Comparison of ENCODE assay signal across 10 cellular contexts in the genomic region with DNA sequence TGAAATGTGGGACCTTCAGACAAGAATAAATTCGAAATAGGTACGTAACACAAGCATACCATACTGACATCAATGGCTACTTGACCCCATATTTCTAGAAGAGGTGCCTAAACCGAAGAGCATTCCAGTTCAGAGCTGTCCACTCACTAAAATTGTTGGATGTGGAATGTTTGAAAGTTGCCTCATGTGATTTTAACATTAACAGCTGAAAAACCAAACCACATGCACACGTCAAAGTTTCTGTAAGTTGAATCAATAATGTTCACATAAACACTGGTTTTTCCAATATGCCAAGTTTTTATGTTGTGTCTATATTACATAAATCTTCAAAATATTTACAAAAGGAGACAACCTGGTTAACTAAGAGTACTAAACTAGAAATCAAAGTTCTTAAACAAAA. TPM values are rescaled to one million over a fixed set of nuclear protein-coding genes. Genes with fewer than 3 reads are reported as not detected.
DNase-seq lines count a peak whose midpoint lies in the region; ATAC-seq, FAIRE-seq and TF ChIP-seq lines count a peak whose summit lies in the region.
"Had no signal": no experiment of that assay in that cellular context is flagged by ENCODE, and none has a peak within 500 bp of the region (broad histone marks: within the 10 kb centered on the region; RNA-seq: fewer than 3 reads in every experiment).

No MANE protein-coding gene starts in this region.

- DNase-seq in GM12891 (ENCODE audit: insufficient read length, low spot score) (no peak), Peyer's patch (no peak), fibroblast of villous mesenchyme (ENCODE audit: low read depth) (peak; percentile 35), amygdala (lab: John Stamatoyannopoulos, UW) (no peak), G401 (ENCODE audit: low spot score) (no peak), SIG-M5 treated with dmso at 0.1 percent for 504 hours (lab: John Stamatoyannopoulos, UW; ENCODE audit: unreplicated experiment) (no peak)
- DNase-seq: activated CD4-positive, alpha-beta T cell treated with anti-CD3 and anti-CD28 coated beads for 48 hours; effector CD4-positive, alpha-beta T cell had no signal

- TF ChIP-seq CTCF in Peyer's patch (IDR thresholded peaks at IDR 0.05) (no peak), fibroblast of villous mesenchyme (IDR thresholded peaks at IDR 0.05; ENCODE audit: insufficient read depth, low read depth, low read length) (no peak)

- H3K9me3 ChIP-seq in Peyer's patch (no peaks in the 10 kb centered on the region), skeletal muscle satellite cell (replicated peaks; ENCODE audit: low read length) (no peaks in the 10 kb centered on the region)

- no peaks in the 10 kb centered on the region for H3K36me3 ChIP-seq in Peyer's patch
- peaks cover 33% of the 10 kb centered on the region for H3K36me3 ChIP-seq in skeletal muscle satellite cell (ENCODE audit: insufficient read depth, low read length)

- peak overlapping the region; percentile 100 for H3K9ac ChIP-seq in skeletal muscle satellite cell (ENCODE audit: low read depth, low read length)

- no peak for TF ChIP-seq POLR2A in GM12891 (IDR thresholded peaks at IDR 0.05; ENCODE audit: low read depth, low read length)
- no peak for TF ChIP-seq POLR2A in Peyer's patch (IDR thresholded peaks at IDR 0.05)

- H3K4me1 ChIP-seq in Peyer's patch, result peaks cover 0 to 60% (median 16%) of the 10 kb centered on the region in 4 donors
- H3K4me1 ChIP-seq in skeletal muscle satellite cell (ENCODE audit: control insufficient read depth, insufficient read depth, low read length), result peaks cover 45% of the 10 kb centered on the region

- H3K4me3 ChIP-seq in Peyer's patch (peak overlapping the region; percentile 10 to 93 (median 50)), fibroblast of villous mesenchyme (ENCODE audit: low read depth, low read length) (peak overlapping the region; percentile 99), skeletal muscle satellite cell (ENCODE audit: low read length) (peak overlapping the region; percentile 95)

- H3K4me2 ChIP-seq in skeletal muscle satellite cell (ENCODE audit: low read length), result peak overlapping the region; percentile 87

- H3K27ac ChIP-seq in Peyer's patch, result peak overlapping the region in 3 of 4 donors; percentile 29 to 100 (median 100)

- H3K27me3 ChIP-seq in Peyer's patch (no peaks in the 10 kb centered on the region), skeletal muscle satellite cell (ENCODE audit: control insufficient read depth, insufficient read depth, low read length) (no peaks in the 10 kb centered on the region)

- ATAC-seq in HG03442 (IDR thresholded peaks at IDR 0.05; ENCODE audit: unreplicated experiment), result no peak

- FAIRE-seq in GM12891 (lab: Jason Lieb, UNC), result peak; percentile 20

- in situ Hi-C loops in G401 (cut with HindIII; ENCODE audit: low sequenced_read_pairs), result no loop called here

TF ChIP-seq in GM12891, 5 proteins besides CTCF, POLR2A, EP300 and RAD21:
- no peak for TF ChIP-seq POU2F2 (IDR thresholded peaks at IDR 0.05; ENCODE audit: low read depth, low read length)
- no peak for TF ChIP-seq PAX5 (IDR thresholded peaks at IDR 0.05; ENCODE audit: insufficient read depth, low read length, severe bottlenecking)

RNA-seq across cellular contexts. Expression of a gene that starts 3.5 kb away (rescaled TPM):
- polyA plus RNA-seq in GM12891 (2012; ENCODE audit: low read depth, missing spikeins), result 274 TPM
- total RNA-seq in Peyer's patch (100 to 1,000 TPM; 240 to 373 (median 308) TPM), fibroblast of villous mesenchyme (399 and 495 TPM in 2 replicates)
- total RNA-seq in skeletal muscle satellite cell (2012; rRNA removed), result 323 and 356 TPM in 2 replicates
- total RNA-seq in G401 (2014; rRNA removed; shearing (Covaris generic)), result 460 and 522 TPM in 2 replicates

RNA-seq across cellular contexts. Expression of a gene that starts 44.9 kb away (rescaled TPM):
- polyA plus RNA-seq in GM12891 (2012; ENCODE audit: low read depth, missing spikeins), result 26.9 TPM
- 10 to 100 TPM in 2 of 4 donors, 1 to 10 TPM in 2; 5.0 to 21.4 (median 9.3) TPM for total RNA-seq in Peyer's patch
- 24.2 and 36.3 TPM in 2 replicates for total RNA-seq in fibroblast of villous mesenchyme
- 36.0 and 37.4 TPM in 2 replicates for total RNA-seq in skeletal muscle satellite cell (2012; rRNA removed)
- total RNA-seq in G401 (2014; rRNA removed; shearing (Covaris generic)), result 72.7 and 80.0 TPM in 2 replicates
